In the genomic region with DNA sequence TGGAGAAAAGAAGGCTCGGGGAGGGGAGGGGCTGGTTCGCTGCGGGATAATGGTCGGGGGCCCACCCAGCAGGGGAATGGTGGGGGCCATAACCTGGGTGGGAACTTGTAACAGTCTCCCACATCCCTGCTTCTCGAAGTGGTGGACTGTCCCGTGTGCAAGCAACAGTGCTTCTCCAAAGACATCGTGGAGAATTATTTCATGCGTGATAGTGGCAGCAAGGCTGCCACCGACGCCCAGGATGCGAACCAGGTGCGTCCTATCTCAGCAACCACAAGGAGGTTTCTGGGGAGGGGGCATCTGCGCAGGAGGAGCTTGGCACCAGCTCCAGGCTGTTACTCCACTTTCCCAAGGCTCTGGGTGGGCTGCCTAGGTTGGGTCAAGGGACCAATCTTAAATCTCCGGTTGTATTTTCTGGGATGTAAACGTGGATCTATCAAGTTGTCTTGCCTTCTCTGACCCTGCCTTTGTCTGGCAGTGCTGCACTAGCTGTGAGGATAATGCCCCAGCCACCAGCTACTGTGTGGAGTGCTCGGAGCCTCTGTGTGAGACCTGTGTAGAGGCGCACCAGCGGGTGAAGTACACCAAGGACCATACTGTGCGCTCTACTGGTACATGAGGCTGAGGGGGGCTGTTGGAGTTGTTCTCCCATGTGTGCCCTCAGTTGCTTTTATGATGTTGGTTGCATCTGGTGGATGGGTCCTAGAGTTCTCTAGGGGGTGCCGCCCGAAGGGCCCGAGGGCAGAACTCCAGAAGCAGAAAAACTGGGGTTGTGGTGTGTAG, we compare ENCODE assay signal across 1 cellular context.
A peak's percentile ranks its signal among the peaks of the same experiment; 100 is the strongest.
TF ChIP-seq lines count a peak whose summit lies in the region.

No MANE protein-coding gene starts in this region.

TF ChIP-seq in K562, 482 proteins besides CTCF, POLR2A, EP300 and RAD21 (continues in another document):
- no peak for TF ChIP-seq GATAD2A (IDR thresholded peaks at IDR 0.05)
- TF ChIP-seq PHF21A (IDR thresholded peaks at IDR 0.05; ENCODE audit: borderline replicate concordance, low read depth) = no peak
- peak; percentile 18 for TF ChIP-seq SIRT6 (IDR thresholded peaks at IDR 0.05; ENCODE audit: low read depth, low read length)
- peak; percentile 29 for TF ChIP-seq RBM39 (optimal IDR thresholded peaks at IDR 0.05; ENCODE audit: low read depth, low read length)
- TF ChIP-seq RBM15 (IDR thresholded peaks at IDR 0.05; ENCODE audit: insufficient read depth, low read length) = no peak
- TF ChIP-seq REST (CRISPR knock-in tag; IDR thresholded peaks at IDR 0.05; ENCODE audit: low read depth) = no peak
- no peak for TF ChIP-seq NCOA6 (IDR thresholded peaks at IDR 0.05)
- no peak for TF ChIP-seq DIDO1 (tag; IDR thresholded peaks at IDR 0.05; ENCODE audit: low read depth)
- TF ChIP-seq, protein P1, sequence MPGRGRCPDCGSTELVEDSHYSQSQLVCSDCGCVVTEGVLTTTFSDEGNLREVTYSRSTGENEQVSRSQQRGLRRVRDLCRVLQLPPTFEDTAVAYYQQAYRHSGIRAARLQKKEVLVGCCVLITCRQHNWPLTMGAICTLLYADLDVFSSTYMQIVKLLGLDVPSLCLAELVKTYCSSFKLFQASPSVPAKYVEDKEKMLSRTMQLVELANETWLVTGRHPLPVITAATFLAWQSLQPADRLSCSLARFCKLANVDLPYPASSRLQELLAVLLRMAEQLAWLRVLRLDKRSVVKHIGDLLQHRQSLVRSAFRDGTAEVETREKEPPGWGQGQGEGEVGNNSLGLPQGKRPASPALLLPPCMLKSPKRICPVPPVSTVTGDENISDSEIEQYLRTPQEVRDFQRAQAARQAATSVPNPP (IDR thresholded peaks at IDR 0.05; ENCODE audit: borderline replicate concordance, insufficient read depth, insufficient read length) = no peak
- TF ChIP-seq JUNB (CRISPR knock-in tag; conservative IDR thresholded peaks at IDR 0.05) = no peak
- TF ChIP-seq ERF (CRISPR knock-in tag; IDR thresholded peaks at IDR 0.05) = 0 out of 2 replicates have a peak, but pooled peaks have one; percentile 10
- no peak for TF ChIP-seq ZNF134 (CRISPR knock-in tag; conservative IDR thresholded peaks at IDR 0.05)
- no peak for TF ChIP-seq STAG1 (CRISPR knock-in tag; IDR thresholded peaks at IDR 0.05; ENCODE audit: borderline replicate concordance)
- no peak for TF ChIP-seq NFE2L1 (tag; IDR thresholded peaks at IDR 0.05; ENCODE audit: borderline replicate concordance, low read depth)
- TF ChIP-seq NBN (IDR thresholded peaks at IDR 0.05; ENCODE audit: low read depth) = no peak
- no peak; a peak in 1 of 4 replicates for TF ChIP-seq SIN3A (IDR thresholded peaks at IDR 0.05; ENCODE audit: borderline replicate concordance in 2 of 2, control insufficient read depth in 1 of 2, low read depth in 2 of 2, low read length in 2 of 2)
- no peak for TF ChIP-seq CCAR2 (IDR thresholded peaks at IDR 0.05; ENCODE audit: low read depth, low read length)
- TF ChIP-seq E2F5 (CRISPR knock-in tag; IDR thresholded peaks at IDR 0.05) = 0 out of 2 replicates have a peak, but pooled peaks have one; percentile 33
- no peak for TF ChIP-seq ATF7 (IDR thresholded peaks at IDR 0.05)
- peak; percentile 29; the same call in 1 of the 2 replicates for TF ChIP-seq TFAP4 (CRISPR knock-in tag; IDR thresholded peaks at IDR 0.05; ENCODE audit: borderline replicate concordance)
- peak; percentile 42 for TF ChIP-seq KDM5B (IDR thresholded peaks at IDR 0.05; ENCODE audit: insufficient replicate concordance, low read depth, low read length)
- no peak for TF ChIP-seq TGIF2 (CRISPR knock-in tag; IDR thresholded peaks at IDR 0.05)
- 0 out of 2 replicates have a peak, but pooled peaks have one; percentile 33 for TF ChIP-seq E2F4 (CRISPR knock-in tag; IDR thresholded peaks at IDR 0.05; ENCODE audit: low read depth)
- TF ChIP-seq, protein P2, sequence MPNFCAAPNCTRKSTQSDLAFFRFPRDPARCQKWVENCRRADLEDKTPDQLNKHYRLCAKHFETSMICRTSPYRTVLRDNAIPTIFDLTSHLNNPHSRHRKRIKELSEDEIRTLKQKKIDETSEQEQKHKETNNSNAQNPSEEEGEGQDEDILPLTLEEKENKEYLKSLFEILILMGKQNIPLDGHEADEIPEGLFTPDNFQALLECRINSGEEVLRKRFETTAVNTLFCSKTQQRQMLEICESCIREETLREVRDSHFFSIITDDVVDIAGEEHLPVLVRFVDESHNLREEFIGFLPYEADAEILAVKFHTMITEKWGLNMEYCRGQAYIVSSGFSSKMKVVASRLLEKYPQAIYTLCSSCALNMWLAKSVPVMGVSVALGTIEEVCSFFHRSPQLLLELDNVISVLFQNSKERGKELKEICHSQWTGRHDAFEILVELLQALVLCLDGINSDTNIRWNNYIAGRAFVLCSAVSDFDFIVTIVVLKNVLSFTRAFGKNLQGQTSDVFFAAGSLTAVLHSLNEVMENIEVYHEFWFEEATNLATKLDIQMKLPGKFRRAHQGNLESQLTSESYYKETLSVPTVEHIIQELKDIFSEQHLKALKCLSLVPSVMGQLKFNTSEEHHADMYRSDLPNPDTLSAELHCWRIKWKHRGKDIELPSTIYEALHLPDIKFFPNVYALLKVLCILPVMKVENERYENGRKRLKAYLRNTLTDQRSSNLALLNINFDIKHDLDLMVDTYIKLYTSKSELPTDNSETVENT (CRISPR knock-in tag; IDR thresholded peaks at IDR 0.05) = no peak
- TF ChIP-seq ZEB2 (IDR thresholded peaks at IDR 0.05) = no peak
- TF ChIP-seq ESRRA (IDR thresholded peaks at IDR 0.05; ENCODE audit: borderline replicate concordance, low read depth) = no peak
- TF ChIP-seq ZBTB40 (IDR thresholded peaks at IDR 0.05) = 0 out of 2 replicates have a peak, but pooled peaks have one; percentile 1
- no peak for TF ChIP-seq ZBTB40 (CRISPR knock-in tag; IDR thresholded peaks at IDR 0.05)
- no peak for TF ChIP-seq TAL1 (IDR thresholded peaks at IDR 0.05)
- no peak for TF ChIP-seq SMARCE1 (IDR thresholded peaks at IDR 0.05)
- TF ChIP-seq ZNF785 (CRISPR knock-in tag; IDR thresholded peaks at IDR 0.05) = no peak
- no peak for TF ChIP-seq CSDE1 (IDR thresholded peaks at IDR 0.05)
- TF ChIP-seq, protein P3, sequence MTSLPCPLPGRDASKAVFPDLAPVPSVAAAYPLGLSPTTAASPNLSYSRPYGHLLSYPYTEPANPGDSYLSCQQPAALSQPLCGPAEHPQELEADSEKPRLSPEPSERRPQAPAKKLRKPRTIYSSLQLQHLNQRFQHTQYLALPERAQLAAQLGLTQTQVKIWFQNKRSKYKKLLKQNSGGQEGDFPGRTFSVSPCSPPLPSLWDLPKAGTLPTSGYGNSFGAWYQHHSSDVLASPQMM (CRISPR knock-in tag; IDR thresholded peaks at IDR 0.05) = no peak
